ENCODE assay signal across 11 cellular contexts in genomic region chr2:165572155-165572554, GRCh38.
A peak's percentile ranks its signal among the peaks of the same experiment; 100 is the strongest.
DNase-seq lines count a peak whose midpoint lies in the region; ATAC-seq and TF ChIP-seq lines count a peak whose summit lies in the region.
"Had no signal": no experiment of that assay in that cellular context is flagged by ENCODE, and none has a peak within 500 bp of the region (broad histone marks: within the 10 kb centered on the region; RNA-seq: fewer than 3 reads in every experiment).

No MANE protein-coding gene starts in this region.

- no peak for TF ChIP-seq POLR2A in uterus (IDR thresholded peaks at IDR 0.05)
- no peak for TF ChIP-seq POLR2A in gastroesophageal sphincter (IDR thresholded peaks at IDR 0.05)

- peaks cover 16% of the 10 kb centered on the region for H3K4me1 ChIP-seq in cardiac muscle cell (ENCODE audit: low read depth)
- no peaks in the 10 kb centered on the region for H3K4me1 ChIP-seq in uterus
- H3K4me1 ChIP-seq in gastroesophageal sphincter, result no peaks in the 10 kb centered on the region

- WGBS in gastroesophageal sphincter (ENCODE audit: low coverage in 1 of 2), 2 donors, result 45 to 59% methylated on average over 2 to 3 of the region's 3 CpGs

- H3K27ac ChIP-seq in cardiac muscle cell (no peak overlapping the region), uterus (peak overlapping the region; percentile 7 to 34), gastroesophageal sphincter (no peak overlapping the region)
- H3K27ac ChIP-seq: VCaP had no signal

- ATAC-seq in gastroesophageal sphincter, result no peak
- ATAC-seq: left lobe of liver had no signal

- TF ChIP-seq CTCF in cardiac muscle cell (IDR thresholded peaks at IDR 0.05; ENCODE audit: low read depth, low read length) (no peak), uterus (IDR thresholded peaks at IDR 0.05) (no peak), gastroesophageal sphincter (IDR thresholded peaks at IDR 0.05) (no peak)

- no peak overlapping the region for H3K4me3 ChIP-seq in cardiac muscle cell
- no peak overlapping the region for H3K4me3 ChIP-seq in uterus
- H3K4me3 ChIP-seq in gastroesophageal sphincter, result no peak overlapping the region

- H3K9me3 ChIP-seq in cardiac muscle cell (ENCODE audit: low read depth) (no peaks in the 10 kb centered on the region), uterus (no peaks in the 10 kb centered on the region), gastroesophageal sphincter (no peaks in the 10 kb centered on the region)

- DNase-seq in NCI-H1417 (lab: John Stamatoyannopoulos, UW), result peak; percentile 26 to 85 (median 57)
- DNase-seq in NCI-H1417 treated with DMSO at 0.1 percent for 48 hours (lab: John Stamatoyannopoulos, UW), result no peak
- peak; percentile 87 for DNase-seq in NCI-H82 treated with DMSO at 0.1 percent for 48 hours (lab: John Stamatoyannopoulos, UW; ENCODE audit: unreplicated experiment)
- peak; percentile 12 to 37 for DNase-seq in cardiac muscle cell (ENCODE audit: low read depth in 1 of 2, low spot score in 1 of 2)
- DNase-seq in uterus, result no peak
- no peak for DNase-seq in EL
- DNase-seq in stimulated activated naive CD4-positive, alpha-beta T cell (lab: John Stamatoyannopoulos, UW), result no peak
- DNase-seq: activated gamma-delta T cell had no signal

- intact Hi-C loops in uterus (cut with DNase I; ENCODE audit: low total_unique reads), result no loop called here

- H3K36me3 ChIP-seq in cardiac muscle cell, result no peaks in the 10 kb centered on the region
- no peaks in the 10 kb centered on the region for H3K36me3 ChIP-seq in uterus
- H3K36me3 ChIP-seq in gastroesophageal sphincter, result no peaks in the 10 kb centered on the region

- no peak for TF ChIP-seq EP300 in gastroesophageal sphincter (IDR thresholded peaks at IDR 0.05)

- peaks cover under 1% of the 10 kb centered on the region for H3K27me3 ChIP-seq in cardiac muscle cell
- H3K27me3 ChIP-seq in uterus, result no peaks in the 10 kb centered on the region
- H3K27me3 ChIP-seq in gastroesophageal sphincter, result no peaks in the 10 kb centered on the region

Comparison
In these comparisons a context has a peak if more than half of its experiments do, and no peak if none do; other contexts are left out.
1. DNase-seq: peak in NCI-H1417 (3 of 3), NCI-H82 treated with DMSO at 0.1 percent for 48 hours (single experiment) and cardiac muscle cell (2 of 2); none in NCI-H1417 treated with DMSO at 0.1 percent for 48 hours (single experiment), uterus (0 of 2), EL (single experiment) and stimulated activated naive CD4-positive, alpha-beta T cell (0 of 6).
2. H3K27ac ChIP-seq: peak in uterus (2 of 2); none in cardiac muscle cell (single experiment) and gastroesophageal sphincter (0 of 4).